In the genomic region with DNA sequence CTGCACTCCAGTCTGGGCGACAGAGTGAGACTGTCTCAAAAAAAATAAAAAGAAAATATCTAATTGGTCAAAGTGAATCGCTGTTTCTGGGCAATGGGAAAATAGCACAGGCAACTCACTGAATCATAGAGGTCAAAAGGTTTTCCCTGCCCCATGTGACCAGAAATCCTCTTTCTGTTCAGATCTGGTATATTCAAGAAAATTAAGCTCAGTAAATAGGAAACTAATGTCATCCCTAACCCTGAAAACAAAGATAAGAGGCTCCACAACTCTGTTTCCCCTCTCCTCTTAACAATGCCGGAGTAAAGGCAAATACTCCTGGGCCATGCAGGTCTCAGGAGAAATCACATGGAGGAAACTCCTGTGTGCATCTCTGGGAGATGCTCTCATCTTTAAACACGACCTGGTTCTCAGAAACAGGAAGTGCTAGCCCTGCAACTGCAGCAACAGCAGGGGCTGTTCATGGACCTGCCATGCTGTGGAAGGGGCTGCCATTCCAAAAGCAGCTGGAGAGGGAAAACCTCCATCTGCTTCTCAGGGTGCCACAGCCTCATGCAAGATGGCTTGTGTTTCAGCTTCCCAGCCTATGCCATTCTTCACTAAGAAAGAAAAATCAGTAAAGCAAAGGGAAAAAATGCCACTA, we compare ENCODE assay signal across 3 cellular contexts.
TF ChIP-seq lines count a peak whose summit lies in the region.

No MANE protein-coding gene starts in this region.

TF ChIP-seq in liver, 16 proteins besides CTCF, POLR2A, EP300 and RAD21:
- TF ChIP-seq NR2F2 (IDR thresholded peaks at IDR 0.05) (peak; percentile 63), RXRA (IDR thresholded peaks at IDR 0.05) (no peak)

TF ChIP-seq in HepG2, 621 proteins besides CTCF, POLR2A, EP300 and RAD21:
- no peak for TF ChIP-seq ZNF567 (CRISPR knock-in tag; IDR thresholded peaks at IDR 0.05; ENCODE audit: borderline replicate concordance)
- no peak for TF ChIP-seq ZNF788 (CRISPR knock-in tag; IDR thresholded peaks at IDR 0.05; ENCODE audit: borderline replicate concordance)
- no peak for TF ChIP-seq ZC3H4 (CRISPR knock-in tag; IDR thresholded peaks at IDR 0.05; ENCODE audit: borderline replicate concordance)
- no peak for TF ChIP-seq ZNF296 (CRISPR knock-in tag; conservative IDR thresholded peaks at IDR 0.05)

TF ChIP-seq in SK-N-SH treated with all-trans-retinoic acid at 6 μM for 48 hours, 23 proteins besides CTCF, POLR2A, EP300 and RAD21:
- TF ChIP-seq GLIS3 (CRISPR knock-in tag; IDR thresholded peaks at IDR 0.05), result no peak
- TF ChIP-seq BACH2 (CRISPR knock-in tag; IDR thresholded peaks at IDR 0.05; ENCODE audit: borderline replicate concordance), result no peak
- no peak for TF ChIP-seq ARNTL (CRISPR knock-in tag; IDR thresholded peaks at IDR 0.05; ENCODE audit: borderline replicate concordance, low read depth)
